ENCODE assay signal across 20 cellular contexts in the genomic region with DNA sequence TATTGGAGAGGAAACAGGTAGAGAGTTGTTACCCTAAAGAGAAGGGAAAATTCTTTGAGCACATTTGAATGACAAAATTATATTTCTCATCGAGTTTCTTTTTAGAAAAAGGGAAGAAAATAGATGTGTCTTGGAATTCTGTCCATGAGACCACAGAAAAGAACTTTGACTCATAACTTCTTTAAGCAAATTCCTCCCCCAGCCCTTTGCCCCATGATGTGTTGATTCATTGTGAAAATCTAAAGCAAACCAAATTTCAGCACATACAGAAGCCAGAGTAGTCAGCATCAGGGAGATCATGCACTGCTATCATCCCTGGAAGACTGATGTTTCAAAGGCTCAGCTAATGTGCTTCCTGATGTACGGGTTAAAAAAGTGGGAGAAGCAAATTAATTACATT.
DNase-seq lines count a peak whose midpoint lies in the region; FAIRE-seq and TF ChIP-seq lines count a peak whose summit lies in the region.
"Had no signal": no experiment of that assay in that cellular context is flagged by ENCODE, and none has a peak within 500 bp of the region (broad histone marks: within the 10 kb centered on the region; RNA-seq: fewer than 3 reads in every experiment).

No MANE protein-coding gene starts in this region.

- no peak overlapping the region for H3K9ac ChIP-seq in smooth muscle cell (ENCODE audit: low read depth)

- DNase-seq in HT1080 (ENCODE audit: low read depth) (peak; percentile 41), brain microvascular endothelial cell (peak; percentile 81), hepatic stellate cell (ENCODE audit: low spot score) (peak; percentile 21), smooth muscle cell (lab: John Stamatoyannopoulos, UW; ENCODE audit: unreplicated experiment) (no peak), Ammon's horn (ENCODE audit: low spot score) (no peak), HTR-8/SVneo (ENCODE audit: insufficient read length, low spot score) (no peak), NCI-H1694 treated with DMSO at 0.1 percent for 48 hours (lab: John Stamatoyannopoulos, UW) (no peak)
- no peak for DNase-seq in activated CD4-positive, alpha-beta T cell treated with anti-CD3 and anti-CD28 coated beads for 48 hours
- DNase-seq: activated CD4-positive, alpha-beta T cell treated with anti-CD3 and anti-CD28 coated beads, Interleukin-2, amount 50 U/mL, for 48 hours; activated T-cell treated with anti-CD3 and anti-CD28 coated beads, Interleukin-2, amount 50 U/mL, for 24 hours; DMS53; NCI-H1930; NCI-H526 treated with DMSO at 0.1 percent for 48 hours; spleen; stimulated activated naive B cell treated with anti-CD40 and anti-IgM and Interleukin-4, amounts not matched to agents 10 μg/mL and 1 μg/mL and 100 μg/mL, for 72 hours; SW 1271; upper lobe of left lung had no signal

- H3K9me3 ChIP-seq in smooth muscle cell (replicated peaks; ENCODE audit: low read depth), result no peaks in the 10 kb centered on the region
- H3K9me3 ChIP-seq: spleen, upper lobe of left lung had no signal

- FAIRE-seq in HTR-8/SVneo (lab: Jason Lieb, UNC), result no peak
- FAIRE-seq: endometrium, RCC 7860 had no signal

- H3K4me1 ChIP-seq in smooth muscle cell (ENCODE audit: low read depth), result peaks cover 13% of the 10 kb centered on the region
- H3K4me1 ChIP-seq: upper lobe of left lung had no signal

- H3K4me2 ChIP-seq in smooth muscle cell, result peak overlapping the region; percentile 58
- H3K4me2 ChIP-seq: hepatocyte had no signal

- H4K20me1 ChIP-seq in smooth muscle cell (ENCODE audit: low read depth), result no peaks in the 10 kb centered on the region

- no peaks in the 10 kb centered on the region for H3K36me3 ChIP-seq in brain microvascular endothelial cell (replicated peaks)
- no peaks in the 10 kb centered on the region for H3K36me3 ChIP-seq in smooth muscle cell (ENCODE audit: low read depth)
- H3K36me3 ChIP-seq: spleen, upper lobe of left lung had no signal

- H3K79me2 ChIP-seq in smooth muscle cell (ENCODE audit: low read depth), result no peaks in the 10 kb centered on the region
- H3K79me2 ChIP-seq: hepatocyte had no signal

- in situ Hi-C loops in brain microvascular endothelial cell (cut with HindIII; ENCODE audit: low pct_ligation_motif_present, low sequenced_read_pairs), result no loop called here

- H3K27ac ChIP-seq in brain microvascular endothelial cell, result peak overlapping the region; percentile 82
- H3K27ac ChIP-seq in smooth muscle cell (ENCODE audit: low read depth), result peak overlapping the region; percentile 20
- H3K27ac ChIP-seq: hepatocyte, spleen, upper lobe of left lung had no signal

- H3K27me3 ChIP-seq in brain microvascular endothelial cell (replicated peaks) (no peaks in the 10 kb centered on the region), smooth muscle cell (ENCODE audit: low read depth) (no peaks in the 10 kb centered on the region)
- H3K27me3 ChIP-seq: hepatocyte, spleen, upper lobe of left lung had no signal

- peak overlapping the region; percentile 21 for H2AFZ ChIP-seq in smooth muscle cell (ENCODE audit: low read depth)
- H2AFZ ChIP-seq: hepatocyte had no signal

- no peaks in the 10 kb centered on the region for H3F3A ChIP-seq in smooth muscle cell (ENCODE audit: low read depth)

- WGBS in smooth muscle cell (ENCODE audit: low lambda C conversion rate), result 64% methylated on average over 2 of the region's 2 CpGs

- TF ChIP-seq CTCF in brain microvascular endothelial cell (IDR thresholded peaks at IDR 0.05; ENCODE audit: low read depth, low read length, missing control alignments) (no peak), smooth muscle cell (IDR thresholded peaks at IDR 0.05; ENCODE audit: borderline replicate concordance, insufficient read depth, poor library complexity, severe bottlenecking) (no peak)

- H3K4me3 ChIP-seq in brain microvascular endothelial cell (ENCODE audit: low read depth, low read length) (no peak overlapping the region), smooth muscle cell (no peak overlapping the region)
- H3K4me3 ChIP-seq: hepatocyte, spleen, upper lobe of left lung had no signal

Comparison
In these comparisons a context has a peak if more than half of its experiments do, and no peak if none do; other contexts are left out.
1. DNase-seq: peak in HT1080 (single experiment), brain microvascular endothelial cell (single experiment) and hepatic stellate cell (single experiment); none in smooth muscle cell (single experiment), activated CD4-positive, alpha-beta T cell treated with anti-CD3 and anti-CD28 coated beads for 48 hours (single experiment), Ammon's horn (single experiment), HTR-8/SVneo (single experiment) and NCI-H1694 treated with DMSO at 0.1 percent for 48 hours (single experiment).